ENCODE assay signal across 29 cellular contexts in the genomic region with DNA sequence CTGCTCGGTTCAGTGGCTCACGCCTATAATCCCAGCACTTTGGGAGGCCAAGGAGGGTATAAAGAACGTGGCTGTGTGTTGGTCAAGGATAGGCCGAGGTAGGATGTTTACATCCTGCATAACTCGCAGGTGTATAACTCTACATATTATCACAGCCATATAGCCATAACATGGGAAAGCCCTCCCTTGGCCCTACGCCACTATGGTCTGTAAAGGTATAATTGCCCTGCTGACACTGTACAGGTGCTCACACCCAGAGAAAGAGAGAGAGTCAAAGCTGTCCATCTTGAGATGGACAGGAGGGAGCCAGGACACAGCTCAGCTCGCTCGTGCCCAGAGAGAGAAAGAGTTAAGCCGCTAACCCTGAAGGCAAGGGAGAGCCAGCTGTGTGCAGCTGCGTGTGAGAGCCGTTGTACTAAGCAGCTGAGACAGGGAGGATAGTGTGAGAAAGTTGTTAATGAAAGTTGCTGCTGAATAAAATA. TPM values are rescaled to one million over a fixed set of nuclear protein-coding genes. Genes with fewer than 3 reads are reported as not detected.
DNase-seq lines count a peak whose midpoint lies in the region; ATAC-seq, FAIRE-seq and TF ChIP-seq lines count a peak whose summit lies in the region.
"Had no signal": no experiment of that assay in that cellular context is flagged by ENCODE, and none has a peak within 500 bp of the region (broad histone marks: within the 10 kb centered on the region; RNA-seq: fewer than 3 reads in every experiment).

No MANE protein-coding gene starts in this region.

- ATAC-seq in Right ventricle myocardium inferior (peak; percentile 36), left cardiac atrium (peak in 1 of 2 donors; percentile 60), mucosa of descending colon (peak; percentile 87)
- ATAC-seq: naive thymus-derived CD8-positive, alpha-beta T cell; pancreas; stimulated activated naive B cell treated with anti-CD40 and anti-IgM and Interleukin-4, amounts not matched to agents 10 μg/mL and 1 μg/mL and 100 μg/mL, for 72 hours had no signal

- H3K4me1 ChIP-seq in mucosa of descending colon (ENCODE audit: low read depth), result peaks cover 15% of the 10 kb centered on the region
- peaks cover 13 to 41% of the 10 kb centered on the region in 2 donors for H3K4me1 ChIP-seq in thyroid gland
- H3K4me1 ChIP-seq: SJSA1 had no signal

- FAIRE-seq in urothelium cell line (lab: Jason Lieb, UNC), result no peak
- FAIRE-seq: pancreas, RCC 7860 had no signal

- DNase-seq in Right ventricle myocardium inferior (ENCODE audit: missing footprints), result no peak
- no peak for DNase-seq in cardiac septum (ENCODE audit: low spot score)
- peak; percentile 46 for DNase-seq in left cardiac atrium
- peak in 2 of 3 donors; percentile 56 to 90 for DNase-seq in mucosa of descending colon
- DNase-seq in thyroid gland, result peak in 1 of 2 donors; percentile 30
- no peak for DNase-seq in activated CD4-positive, alpha-beta T cell treated with anti-CD3 and anti-CD28 coated beads, Interleukin-2, amount 50 U/mL, for 1 hour
- DNase-seq in NCI-H82 treated with DMSO at 0.1 percent for 48 hours (lab: John Stamatoyannopoulos, UW; ENCODE audit: unreplicated experiment), result no peak
- no peak for DNase-seq in urothelium cell line (ENCODE audit: low spot score)
- DNase-seq: activated B cell treated with CpG ODN at 0.5 μM for 24 hours; activated CD4-positive, alpha-beta T cell treated with anti-CD3 and anti-CD28 coated beads, Interleukin-2, amount 50 U/mL, for 4 hours; activated naive CD4-positive, alpha-beta T cell; activated T-cell treated with anti-CD3 and anti-CD28 coated beads, Interleukin-2, amount 50 U/mL, for 72 hours; adrenal gland; AML-193; CD4-positive, alpha-beta T cell; effector memory CD4-positive, alpha-beta T cell; erythroblast; head of caudate nucleus; kidney glomerular epithelial cell; naive thymus-derived CD8-positive, alpha-beta T cell; NCI-H1092 treated with DMSO at 0.1 percent for 48 hours; NCI-H187 treated with DMSO at 0.1 percent for 48 hours; NCI-H526; pancreas; stimulated activated naive B cell treated with anti-CD40 and anti-IgM and Interleukin-4, amounts not matched to agents 10 μg/mL and 1 μg/mL and 100 μg/mL, for 72 hours had no signal

- peak overlapping the region; percentile 48 to 83 (median 75) for H3K27ac ChIP-seq in thyroid gland
- H3K27ac ChIP-seq: adrenal gland, coronary artery, pancreas, SJSA1, thoracic aorta had no signal

- TF ChIP-seq POLR2A in thyroid gland (IDR thresholded peaks at IDR 0.05), result no peak

- no peak for TF ChIP-seq CTCF in mucosa of descending colon (IDR thresholded peaks at IDR 0.05)
- no peak for TF ChIP-seq CTCF in thyroid gland (IDR thresholded peaks at IDR 0.05)

- H3K4me3 ChIP-seq in mucosa of descending colon, result no peak overlapping the region
- no peak overlapping the region for H3K4me3 ChIP-seq in thyroid gland (replicated peaks in 1 of 3)
- H3K4me3 ChIP-seq: adrenal gland, coronary artery, pancreas, SJSA1, thoracic aorta had no signal

- intact Hi-C loops in Right ventricle myocardium inferior (cut with DNase I) (no loop called here), cardiac septum (cut with DNase I) (no loop called here), left cardiac atrium (cut with DNase I) (no loop called here), mucosa of descending colon (cut with DNase I, micrococcal nuclease) (no loop called here), thyroid gland (cut with DNase I) (no loop called here)

- WGBS in thyroid gland, 2 donors, result 47% methylated on average over 11 of the region's 11 CpGs

- H3K9me3 ChIP-seq in mucosa of descending colon (no peaks in the 10 kb centered on the region), thyroid gland (no peaks in the 10 kb centered on the region)
- H3K9me3 ChIP-seq: adrenal gland, pancreas, SJSA1, thoracic aorta had no signal

- no peaks in the 10 kb centered on the region for H3K36me3 ChIP-seq in mucosa of descending colon (ENCODE audit: low read depth)
- H3K36me3 ChIP-seq in thyroid gland, result no peaks in the 10 kb centered on the region
- H3K36me3 ChIP-seq: adrenal gland, pancreas, SJSA1, thoracic aorta had no signal

- no peaks in the 10 kb centered on the region for H3K27me3 ChIP-seq in thyroid gland
- H3K27me3 ChIP-seq: adrenal gland, pancreas, SJSA1 had no signal

RNA-seq across cellular contexts. Expression of a gene that starts 30.4 kb away (rescaled TPM):
- 22.3 TPM for total RNA-seq in Right ventricle myocardium inferior
- total RNA-seq in cardiac septum, result 32.7 TPM
- total RNA-seq in left cardiac atrium, result 10 to 100 TPM; 27.1 to 35.2 TPM
- total RNA-seq in mucosa of descending colon, result 10 to 100 TPM; 41.0 to 54.7 (median 46.9) TPM
- total RNA-seq in thyroid gland, result 100 to 1,000 TPM in 2 of 4 donors, 10 to 100 TPM in 2; 31.4 to 864 (median 78.8) TPM

RNA-seq across cellular contexts. Expression of a gene that starts 54.6 kb away (rescaled TPM):
- 8.4 TPM for total RNA-seq in Right ventricle myocardium inferior
- 4.4 TPM for total RNA-seq in cardiac septum
- 10 to 100 TPM; 11.8 to 12.8 TPM for total RNA-seq in left cardiac atrium
- 10 to 100 TPM in 1 of 3 donors, 1 to 10 TPM in 2; 2.3 to 34.3 (median 3.2) TPM for total RNA-seq in mucosa of descending colon
- total RNA-seq in thyroid gland, result 10 to 100 TPM; 32.8 to 57.4 (median 48.9) TPM

Comparison
In these comparisons a context has a peak if more than half of its experiments do, and no peak if none do; other contexts are left out.
1. DNase-seq: peak in left cardiac atrium (single experiment) and mucosa of descending colon (2 of 3); none in Right ventricle myocardium inferior (single experiment), cardiac septum (single experiment), activated CD4-positive, alpha-beta T cell treated with anti-CD3 and anti-CD28 coated beads, Interleukin-2, amount 50 U/mL, for 1 hour (single experiment), NCI-H82 treated with DMSO at 0.1 percent for 48 hours (single experiment) and urothelium cell line (single experiment).